Comparison of ENCODE assay signal across 8 cellular contexts in the genomic region with DNA sequence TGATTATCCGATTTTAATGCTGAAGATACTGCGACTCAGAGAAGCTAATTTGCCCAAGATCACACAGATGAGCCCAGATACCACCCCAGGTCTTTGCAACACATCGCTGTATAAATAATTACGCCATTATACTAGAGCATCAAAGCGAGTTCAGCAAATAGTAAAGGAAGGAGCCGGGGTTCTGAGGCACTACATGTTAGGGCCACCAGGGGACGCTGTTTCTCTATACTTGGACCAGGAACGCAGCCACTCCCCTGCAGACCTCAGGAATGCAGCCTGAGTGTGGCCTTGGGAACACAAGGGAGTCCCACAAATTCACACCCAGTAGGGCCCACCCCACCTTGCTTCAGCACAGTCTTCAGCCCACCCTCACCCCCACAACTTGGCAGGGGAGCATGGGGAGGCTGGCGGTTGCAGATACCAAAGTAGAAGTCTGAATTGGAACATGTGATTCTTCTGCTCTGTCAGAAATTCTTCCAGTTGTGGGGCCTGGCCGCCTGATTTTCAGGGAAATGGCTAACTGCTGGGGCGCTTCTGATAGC. TPM values are rescaled to one million over a fixed set of nuclear protein-coding genes. Genes with fewer than 3 reads are reported as not detected.
DNase-seq lines count a peak whose midpoint lies in the region; ATAC-seq and TF ChIP-seq lines count a peak whose summit lies in the region.

No MANE protein-coding gene starts in this region.

- H3K27me3 ChIP-seq in left lung, result peaks cover 0 to 16% of the 10 kb centered on the region in 2 donors

- H3K9me3 ChIP-seq in left lung, result no peaks in the 10 kb centered on the region

- peak; percentile 64 for ATAC-seq in HG02763 (IDR thresholded peaks at IDR 0.05; ENCODE audit: unreplicated experiment)
- ATAC-seq in left lung, result peak; percentile 80
- no peak for ATAC-seq in HG02884 (IDR thresholded peaks at IDR 0.05; ENCODE audit: unreplicated experiment)

- TF ChIP-seq CTCF in choroid plexus epithelial cell (conservative IDR thresholded peaks at IDR 0.05; ENCODE audit: low read depth, low read length), result peak; percentile 100
- peak; percentile 91 to 99 for TF ChIP-seq CTCF in left lung (IDR thresholded peaks at IDR 0.05)

- peaks cover 23 to 30% of the 10 kb centered on the region in 2 donors for H3K4me1 ChIP-seq in left lung

- DNase-seq in DMS79 treated with DMSO at 0.1 percent for 48 hours (lab: John Stamatoyannopoulos, UW), result peak; percentile 83
- DNase-seq in NCI-H2227 treated with DMSO at 0.1 percent for 48 hours (lab: John Stamatoyannopoulos, UW), result peak; percentile 73
- peak; percentile 66 to 74 for DNase-seq in activated CD4-positive, alpha-beta T cell treated with anti-CD3 and anti-CD28 coated beads for 24 hours (ENCODE audit: low read depth in 2 of 2)
- peak; percentile 95 for DNase-seq in choroid plexus epithelial cell (ENCODE audit: low read depth)
- peak; percentile 81 for DNase-seq in left lung
- peak; percentile 57 for DNase-seq in stimulated activated CD4-positive, alpha-beta T cell treated with anti-CD3 and anti-CD28 coated beads, Interleukin-2, amount 100 ng/mL, for 4 hours (ENCODE audit: low read depth)

- intact Hi-C loops in left lung (cut with DNase I), result loop anchor here (2.0 to 5.0 kb wide), 2 partner anchors 164 to 166 kb away; no protein-coding TSS in a partner anchor

- no peaks in the 10 kb centered on the region for H3K36me3 ChIP-seq in left lung

- H3K4me3 ChIP-seq in choroid plexus epithelial cell (ENCODE audit: low read depth, low read length), result peak overlapping the region; percentile 34
- H3K4me3 ChIP-seq in left lung, result no peak overlapping the region

- peak overlapping the region; percentile 54 to 57 for H3K27ac ChIP-seq in left lung

RNA-seq across cellular contexts. Expression of a gene that starts 57.8 kb away (rescaled TPM):
- total RNA-seq in left lung, result 10 to 100 TPM; 44.1 to 44.7 TPM
